14 cellular contexts compared by ENCODE assay signal in genomic region chr6:133985970-133986369, GRCh38. TPM values are rescaled to one million over a fixed set of nuclear protein-coding genes. Genes with fewer than 3 reads are reported as not detected.
DNase-seq lines count a peak whose midpoint lies in the region; ATAC-seq, FAIRE-seq and TF ChIP-seq lines count a peak whose summit lies in the region.
"Had no signal": no experiment of that assay in that cellular context is flagged by ENCODE, and none has a peak within 500 bp of the region (broad histone marks: within the 10 kb centered on the region; RNA-seq: fewer than 3 reads in every experiment).

No MANE protein-coding gene starts in this region.

- in situ Hi-C loops in GM12878 (cut with MboI), result no loop called here

- no peaks in the 10 kb centered on the region for H3K9me3 Mint-ChIP-seq in CD8-positive, alpha-beta T cell

- no peak for DNase-seq in CD8-positive, alpha-beta T cell
- DNase-seq in T-helper 17 cell (no peak), GM12878 (ENCODE audit: low read depth, low spot score) (no peak), pons (ENCODE audit: low spot score) (no peak), esophagus squamous epithelium (lab: John Stamatoyannopoulos, UW) (no peak), thyroid gland (no peak)
- DNase-seq: KG1, NCI-H1092 treated with DMSO at 0.1 percent for 48 hours, NCI-H1694 treated with DMSO at 0.1 percent for 48 hours, NCI-H345, NCI-H69 had no signal

- H3K36me3 Mint-ChIP-seq in CD8-positive, alpha-beta T cell, result peaks cover 66% of the 10 kb centered on the region
- peaks cover 5% of the 10 kb centered on the region for H3K36me3 Mint-ChIP-seq in T-helper 17 cell (ENCODE audit: low read depth)

- SMC1A ChIA-PET in GM12878 (lab: Charles Lee; ENCODE audit: uncharacterized antibody, unreplicated experiment), result interaction anchor here (2.7 kb wide), 1 partner anchor 78 kb away, joined by 11 read pairs; no protein-coding TSS in a partner anchor

- H3K27me3 Mint-ChIP-seq in CD8-positive, alpha-beta T cell (ENCODE audit: low read depth), result no peaks in the 10 kb centered on the region
- H3K27me3 Mint-ChIP-seq in T-helper 17 cell, result no peaks in the 10 kb centered on the region

- no TSS peak for BruUV-seq in GM12878 (replicated peaks; lab: Mats Ljungman, UMichigan)

- H3K4me3 ChIP-seq in CD8-positive, alpha-beta T cell (ENCODE audit: low read depth, low read length), result no peak overlapping the region
- H3K4me3 ChIP-seq in GM12878 (no peak overlapping the region), esophagus squamous epithelium (no peak overlapping the region), thyroid gland (replicated peaks in 1 of 3) (no peak overlapping the region)

- peak; percentile 68 for FAIRE-seq in GM12878 (lab: Jason Lieb, UNC)
- FAIRE-seq: HTR-8/SVneo had no signal

- CTCF ChIA-PET in CD8-positive, alpha-beta T cell (lab: Charles Lee), result interaction anchor here (1.3 to 4.3 kb wide), 2 partner anchors 78 to 85 kb away, joined by 3 to 13 read pairs; no protein-coding TSS in a partner anchor
- CTCF ChIA-PET in GM12878 (lab: Yijun Ruan, JAX), result no interaction called here

- TF ChIP-seq POLR2A in GM12878 (IDR thresholded peaks at IDR 0.05; ENCODE audit: low read depth, low read length) (no peak), esophagus squamous epithelium (IDR thresholded peaks at IDR 0.05) (no peak), thyroid gland (IDR thresholded peaks at IDR 0.05) (no peak)

- no peaks in the 10 kb centered on the region for H3K79me2 ChIP-seq in GM12878 (ENCODE audit: control insufficient read depth, insufficient read depth, low read length)

- intact Hi-C loops in CD8-positive, alpha-beta T cell (cut with DNase I, micrococcal nuclease), result loop anchor here in 1 of 2 experiments (5.0 kb wide), 1 partner anchor 64 kb away; no protein-coding TSS in a partner anchor
- intact Hi-C loops in GM12878 (cut with micrococcal nuclease; ENCODE audit: unreplicated experiment), result no loop called here
- intact Hi-C loops in esophagus squamous epithelium (cut with DNase I), result no loop called here
- intact Hi-C loops in thyroid gland (cut with DNase I), result no loop called here

- H3K36me3 ChIP-seq in CD8-positive, alpha-beta T cell (ENCODE audit: insufficient read depth, low read length), result no peaks in the 10 kb centered on the region
- H3K36me3 ChIP-seq in GM12878 (ENCODE audit: control insufficient read depth in 2 of 2, insufficient read depth in 2 of 2, low read length in 1 of 2) (peaks cover under 1 to 3% of the 10 kb centered on the region in 2 experiments), esophagus squamous epithelium (peaks cover 0 to 72% (median 4%) of the 10 kb centered on the region in 3 donors), thyroid gland (peaks cover 14 to 19% of the 10 kb centered on the region in 2 donors)

- H3K4me1 ChIP-seq in CD8-positive, alpha-beta T cell (ENCODE audit: insufficient read depth, low read length), result peaks cover 24% of the 10 kb centered on the region
- H3K4me1 ChIP-seq in GM12878 (ENCODE audit: control insufficient read depth, insufficient read depth, low read length), result no peaks in the 10 kb centered on the region
- peaks cover 0 to 4% (median 2%) of the 10 kb centered on the region in 3 donors for H3K4me1 ChIP-seq in esophagus squamous epithelium
- no peaks in the 10 kb centered on the region for H3K4me1 ChIP-seq in thyroid gland

- RAD21 ChIA-PET in GM12878 (lab: Charles Lee; ENCODE audit: unreplicated experiment), result interaction anchor here (1.2 kb wide), 1 partner anchor 111 kb away, joined by 5 read pairs; no protein-coding TSS in a partner anchor

- POLR2A ChIA-PET in CD8-positive, alpha-beta T cell (lab: Charles Lee), result no interaction called here
- POLR2A ChIA-PET in GM12878 (lab: Charles Lee), result no interaction called here

- TF ChIP-seq RAD21 in GM12878 (IDR thresholded peaks at IDR 0.05; ENCODE audit: insufficient read depth, low read depth, low read length), result no peak

- H3K4me3 Mint-ChIP-seq in CD8-positive, alpha-beta T cell, result no peak overlapping the region
- H3K4me3 Mint-ChIP-seq in T-helper 17 cell, result no peak overlapping the region

- H4K20me1 ChIP-seq in GM12878 (ENCODE audit: control insufficient read depth, insufficient read depth), result no peaks in the 10 kb centered on the region

- no peak for ATAC-seq in CD8-positive, alpha-beta T cell
- no peak for ATAC-seq in T-helper 17 cell
- ATAC-seq in GM12878, result no peak
- ATAC-seq: HCT116 had no signal

- no peaks in the 10 kb centered on the region for H3K9me3 ChIP-seq in CD8-positive, alpha-beta T cell (ENCODE audit: low read length)
- H3K9me3 ChIP-seq in T-helper 17 cell (ENCODE audit: control insufficient read depth, low read length, poor library complexity, severe bottlenecking) (no peaks in the 10 kb centered on the region), GM12878 (replicated peaks; ENCODE audit: control insufficient read depth, insufficient read depth, low read length) (no peaks in the 10 kb centered on the region), esophagus squamous epithelium (no peaks in the 10 kb centered on the region), thyroid gland (no peaks in the 10 kb centered on the region)

- H3K27ac ChIP-seq in 22Rv1 (peak overlapping the region; percentile 57), GM12878 (ENCODE audit: control insufficient read depth, insufficient read depth) (no peak overlapping the region), esophagus squamous epithelium (no peak overlapping the region), thyroid gland (no peak overlapping the region)
- no peak overlapping the region for H3K27ac ChIP-seq in CD8-positive, alpha-beta T cell (ENCODE audit: low read depth, low read length)

- 100% methylated on average over 1 of the region's 1 CpG for WGBS in GM12878 (ENCODE audit: insufficient coverage, insufficient replicate concordance, low lambda C conversion rate, missing lambda C conversion rate)
- 81 to 87% methylated on average over 1 of the region's 1 CpG for WGBS in esophagus squamous epithelium, 2 donors
- 92 to 98% methylated on average over 1 of the region's 1 CpG for WGBS in thyroid gland, 2 donors

- no peaks in the 10 kb centered on the region for H3K27me3 ChIP-seq in CD8-positive, alpha-beta T cell (ENCODE audit: insufficient read depth, low read length)
- H3K27me3 ChIP-seq in GM12878 (replicated peaks in 1 of 2; ENCODE audit: control insufficient read depth in 2 of 2, insufficient read depth in 2 of 2, low read length in 1 of 2) (no peaks in the 10 kb centered on the region), esophagus squamous epithelium (no peaks in the 10 kb centered on the region), thyroid gland (no peaks in the 10 kb centered on the region)

- no peak overlapping the region for H3K9ac ChIP-seq in GM12878 (ENCODE audit: control insufficient read depth, insufficient read depth, low read length)

- peak overlapping the region; percentile 63 for H3K27ac Mint-ChIP-seq in CD8-positive, alpha-beta T cell
- peak overlapping the region; percentile 16 for H3K27ac Mint-ChIP-seq in T-helper 17 cell

- peaks cover 38% of the 10 kb centered on the region for H3K4me1 Mint-ChIP-seq in CD8-positive, alpha-beta T cell (ENCODE audit: low read depth)
- peaks cover 24% of the 10 kb centered on the region for H3K4me1 Mint-ChIP-seq in T-helper 17 cell

- TF ChIP-seq EP300 in GM12878 (IDR thresholded peaks at IDR 0.05; ENCODE audit: borderline replicate concordance in 1 of 2, control insufficient read depth in 1 of 2, low read depth in 2 of 2, low read length in 2 of 2), result no peak

- TF ChIP-seq CTCF in 22Rv1 (IDR thresholded peaks at IDR 0.05) (no peak), GM12878 (IDR thresholded peaks at IDR 0.05 in 2 of 3, conservative IDR thresholded peaks at IDR 0.05 in 1 of 3; ENCODE audit: control insufficient read depth in 2 of 3, extremely low read depth in 1 of 3, insufficient read depth in 1 of 3, low read depth in 3 of 3, low read length in 3 of 3) (no peak), esophagus squamous epithelium (IDR thresholded peaks at IDR 0.05) (no peak), thyroid gland (IDR thresholded peaks at IDR 0.05) (no peak)
- no peak for TF ChIP-seq CTCF in CD8-positive, alpha-beta T cell (IDR thresholded peaks at IDR 0.05)

- H3K4me2 ChIP-seq in GM12878 (ENCODE audit: control insufficient read depth, insufficient read depth), result no peak overlapping the region

- no peak overlapping the region for H2AFZ ChIP-seq in GM12878 (ENCODE audit: control insufficient read depth, low read depth, low read length)

TF ChIP-seq in GM12878, 131 proteins besides CTCF, POLR2A, EP300 and RAD21 (continues in another document):
- TF ChIP-seq CBX5 (IDR thresholded peaks at IDR 0.05; ENCODE audit: low read depth) (no peak), EZH2 (IDR thresholded peaks at IDR 0.05; ENCODE audit: borderline replicate concordance, control insufficient read depth, low read depth, low read length) (no peak), HDAC6 (IDR thresholded peaks at IDR 0.05; ENCODE audit: unreplicated experiment) (no peak), PAX8 (IDR thresholded peaks at IDR 0.05) (no peak), SREBF2 (IDR thresholded peaks at IDR 0.05; ENCODE audit: low read length) (no peak)

RNA-seq across cellular contexts. Expression of gene TBPL1, which starts 32.9 kb away (rescaled TPM):
- total RNA-seq in CD8-positive, alpha-beta T cell, result 10 to 100 TPM; 47.8 to 48.7 TPM
- total RNA-seq in T-helper 17 cell (10 to 100 TPM; 23.9 to 33.7 TPM), GM12878 (2014; rRNA removed) (34.7 and 49.0 TPM in 2 replicates), GM12878 (2014; rRNA removed; fragmentation: Illumina TruSeq; extraction: Trizol) (37.6 and 37.7 TPM in 2 replicates), GM12878 (2021) (37.2 and 38.7 TPM in 2 replicates), esophagus squamous epithelium (10 to 100 TPM in 2 of 4 donors, 1 to 10 TPM in 2; 9.0 to 27.5 (median 12.0) TPM), thyroid gland (10 to 100 TPM; 12.1 to 57.9 (median 17.0) TPM)
- 9.5 and 9.9 TPM in 2 replicates for total RNA-seq in GM12878 (2013; cell fraction: nucleolus; rRNA removed)
- 23.4 TPM for polyA plus RNA-seq in GM12878 (2011; ENCODE audit: low read depth)
- polyA plus RNA-seq in GM12878 (2011; rRNA removed) (48.2 and 71.8 TPM in 2 replicates), GM12878 (2014; fragmentation: Illumina TruSeq; extraction: Trizol) (34.6 and 38.9 TPM in 2 replicates), GM12878 (2014; fragmentation: Nextera tagmentation; extraction: Ambion mirVana) (10 to 100 TPM; 34.9 to 52.5 TPM), GM12878 (2014; rRNA removed) (62.1 and 64.1 TPM in 2 replicates), GM12878 (2016; fragmentation: Nextera tagmentation; extraction: Ambion mirVana) (10 to 100 TPM; 60.7 to 71.2 TPM)
- polyA plus RNA-seq in GM12878 (2011; cell fraction: cytosol; rRNA removed), result 18.2 and 22.6 TPM in 2 replicates
- 14.8 and 22.4 TPM in 2 replicates for polyA plus RNA-seq in GM12878 (2011; cell fraction: nucleus; rRNA removed)
- polyA plus RNA-seq in GM12878 (2012), result 33.4 and 40.3 TPM in 2 replicates
- 15.2 and 19.1 TPM in 2 replicates for polyA minus RNA-seq in GM12878 (2011; rRNA and poly(A)+ RNA removed)
- 13.2 and 23.0 TPM in 2 replicates for polyA minus RNA-seq in GM12878 (2011; cell fraction: cytosol; rRNA and poly(A)+ RNA removed)
- polyA minus RNA-seq in GM12878 (2011; cell fraction: nucleus; rRNA and poly(A)+ RNA removed), result 7.2 and 7.7 TPM in 2 replicates
